17 cellular contexts compared by ENCODE assay signal in genomic region chr3:53750253-53751210, GRCh38.
DNase-seq lines count a peak whose midpoint lies in the region; ATAC-seq, FAIRE-seq and TF ChIP-seq lines count a peak whose summit lies in the region.
"Had no signal": no experiment of that assay in that cellular context is flagged by ENCODE, and none has a peak within 500 bp of the region (broad histone marks: within the 10 kb centered on the region; RNA-seq: fewer than 3 reads in every experiment).

No MANE protein-coding gene starts in this region.

- no peak overlapping the region for H3K14ac ChIP-seq in mesenchymal stem cell (ENCODE audit: low read length in 2 of 2)

- no peak overlapping the region for H4K8ac ChIP-seq in mesenchymal stem cell (ENCODE audit: low read length)

- H2AK5ac ChIP-seq in mesenchymal stem cell (ENCODE audit: low read length, severe bottlenecking): no peak overlapping the region

- DNase-seq in left ventricle myocardium superior: peak; percentile 48
- DNase-seq in urothelium cell line (ENCODE audit: low spot score): no peak
- no peak for DNase-seq in NCI-H1436 (lab: John Stamatoyannopoulos, UW)
- no peak for DNase-seq in mesenchymal stem cell
- DNase-seq in mucosa of descending colon: no peak
- DNase-seq: foreskin melanocyte; GM23248; immature natural killer cell; NCI-H187; NCI-H69; ovary; RPMI8226; stimulated activated CD4-positive, alpha-beta T cell treated with anti-CD3 and anti-CD28 coated beads, Interleukin-12 subunit alpha, Interleukin-12 subunit beta, amount 100 ng/mL, for 4 hours had no signal

- H3K27ac ChIP-seq in BLaER1 treated with 17β-estradiol and CSF1 and Interleukin-3, amounts not matched to agents 10 nM and 100 nM: peak overlapping the region in 5 of 11 experiments; percentile 79 to 90 (median 89); a peak in 10 of 22 replicates
- H3K27ac ChIP-seq in OCI-LY3 (ENCODE audit: low read length): peak overlapping the region; percentile 93
- no peak overlapping the region for H3K27ac ChIP-seq in mesenchymal stem cell (ENCODE audit: low read length, poor library complexity, severe bottlenecking)
- H3K27ac ChIP-seq: GM23248, ovary, thoracic aorta had no signal

- H2AFZ ChIP-seq in OCI-LY3 (ENCODE audit: low read depth, low read length) (0 out of 2 replicates have a peak overlapping the region, but pooled peaks have one; percentile 0), mesenchymal stem cell (ENCODE audit: low read depth, low read length) (no peak overlapping the region)
- H2AFZ ChIP-seq: GM23248 had no signal

- no peak overlapping the region for H2BK120ac ChIP-seq in mesenchymal stem cell (ENCODE audit: low read depth, low read length)

- no peak overlapping the region for H3K4me3 ChIP-seq in BLaER1 treated with 17β-estradiol and CSF1 and Interleukin-3, amounts not matched to agents 10 nM and 100 nM
- H3K4me3 ChIP-seq in OCI-LY3 (ENCODE audit: low read length) (peak overlapping the region; percentile 61), mesenchymal stem cell (ENCODE audit: insufficient read depth in 1 of 2, low read depth in 1 of 2, low read length in 2 of 2) (no peak overlapping the region), mucosa of descending colon (no peak overlapping the region)
- H3K4me3 ChIP-seq: GM23248, ovary, thoracic aorta had no signal

- H4K91ac ChIP-seq in mesenchymal stem cell (ENCODE audit: low read length): no peak overlapping the region

- no peak for FAIRE-seq in urothelium cell line (lab: Jason Lieb, UNC)

- no peak overlapping the region for H3K18ac ChIP-seq in mesenchymal stem cell (ENCODE audit: low read depth in 1 of 2, low read length in 2 of 2)

- H3K79me1 ChIP-seq in mesenchymal stem cell (replicated peaks; ENCODE audit: low read length, poor library complexity, severe bottlenecking): no peaks in the 10 kb centered on the region

- no peak overlapping the region for H3K4ac ChIP-seq in mesenchymal stem cell (ENCODE audit: low read depth in 1 of 2, low read length in 2 of 2)

- H3K4me1 ChIP-seq in BLaER1 treated with 17β-estradiol and CSF1 and Interleukin-3, amounts not matched to agents 10 nM and 100 nM: peaks cover 11 to 74% (median 29%) of the 10 kb centered on the region in 10 experiments
- H3K4me1 ChIP-seq in OCI-LY3 (ENCODE audit: low read length) (peaks cover 73% of the 10 kb centered on the region), mesenchymal stem cell (ENCODE audit: control insufficient read depth, insufficient read depth, low read depth, low read length) (no peaks in the 10 kb centered on the region), mucosa of descending colon (ENCODE audit: low read depth) (no peaks in the 10 kb centered on the region)

- intact Hi-C loops in left ventricle myocardium superior (cut with micrococcal nuclease) (no loop called here), mucosa of descending colon (cut with DNase I, micrococcal nuclease) (no loop called here)

- no peak for TF ChIP-seq CTCF in OCI-LY3 (IDR thresholded peaks at IDR 0.05; ENCODE audit: low read depth, low read length)
- no peak for TF ChIP-seq CTCF in mucosa of descending colon (IDR thresholded peaks at IDR 0.05)

- no peaks in the 10 kb centered on the region for H4K20me1 ChIP-seq in BLaER1 treated with 17β-estradiol and CSF1 and Interleukin-3, amounts not matched to agents 10 nM and 100 nM
- no peaks in the 10 kb centered on the region for H4K20me1 ChIP-seq in OCI-LY3 (ENCODE audit: insufficient read depth, low read length)

- H3K79me2 ChIP-seq in OCI-LY3 (ENCODE audit: low read length): no peaks in the 10 kb centered on the region

- ATAC-seq in GM18498 (IDR thresholded peaks at IDR 0.05; ENCODE audit: unreplicated experiment) (peak; percentile 37), left ventricle myocardium superior (peak; percentile 84), mucosa of descending colon (no peak)

- H3K27me3 ChIP-seq in BLaER1 treated with 17β-estradiol and CSF1 and Interleukin-3, amounts not matched to agents 10 nM and 100 nM: no peaks in the 10 kb centered on the region
- H3K27me3 ChIP-seq in OCI-LY3 (ENCODE audit: low read depth, low read length) (no peaks in the 10 kb centered on the region), mesenchymal stem cell (ENCODE audit: control insufficient read depth in 1 of 2, insufficient read depth in 1 of 2, low read length in 2 of 2) (peaks cover 5 to 44% of the 10 kb centered on the region in 2 experiments)
- H3K27me3 ChIP-seq: ovary had no signal

- no peaks in the 10 kb centered on the region for H3K36me3 ChIP-seq in BLaER1 treated with 17β-estradiol and CSF1 and Interleukin-3, amounts not matched to agents 10 nM and 100 nM
- no peaks in the 10 kb centered on the region for H3K36me3 ChIP-seq in OCI-LY3 (replicated peaks; ENCODE audit: low read depth, low read length)
- H3K36me3 ChIP-seq in mesenchymal stem cell (ENCODE audit: control insufficient read depth in 1 of 2, insufficient read depth in 2 of 2, low read depth in 1 of 2, low read length in 2 of 2): no peaks in the 10 kb centered on the region
- no peaks in the 10 kb centered on the region for H3K36me3 ChIP-seq in mucosa of descending colon (ENCODE audit: low read depth)
- H3K36me3 ChIP-seq: ovary, thoracic aorta had no signal

- H3K23ac ChIP-seq in mesenchymal stem cell (ENCODE audit: low read length in 2 of 2): no peak overlapping the region

- no peak overlapping the region for H2BK12ac ChIP-seq in mesenchymal stem cell (ENCODE audit: low read length in 2 of 2)

- peaks cover 0 to 8% (median 0%) of the 10 kb centered on the region in 11 experiments; a peak in 3 of 22 replicates for H3K9me3 ChIP-seq in BLaER1 treated with 17β-estradiol and CSF1 and Interleukin-3, amounts not matched to agents 10 nM and 100 nM (replicated peaks in 1 of 11)
- H3K9me3 ChIP-seq in OCI-LY3 (ENCODE audit: insufficient read depth, low read length) (no peaks in the 10 kb centered on the region), mesenchymal stem cell (ENCODE audit: control insufficient read depth, low read length) (peaks cover 2% of the 10 kb centered on the region), mucosa of descending colon (no peaks in the 10 kb centered on the region)
- H3K9me3 ChIP-seq: ovary, thoracic aorta had no signal

- 83% methylated on average over 17 of the region's 17 CpGs for WGBS in mesenchymal stem cell

- H3K4me2 ChIP-seq in BLaER1 treated with 17β-estradiol and CSF1 and Interleukin-3, amounts not matched to agents 10 nM and 100 nM: peak overlapping the region; percentile 52 to 89 (median 65)
- H3K4me2 ChIP-seq in OCI-LY3 (ENCODE audit: low read length) (peak overlapping the region; percentile 77), mesenchymal stem cell (ENCODE audit: low read length, poor library complexity, severe bottlenecking) (no peak overlapping the region)

- no peak overlapping the region for H2BK15ac ChIP-seq in mesenchymal stem cell (ENCODE audit: low read depth, poor library complexity, severe bottlenecking)

- H3K9ac ChIP-seq in BLaER1 treated with 17β-estradiol and CSF1 and Interleukin-3, amounts not matched to agents 10 nM and 100 nM: peak overlapping the region in 3 of 11 experiments; percentile 71 to 73 (median 72); a peak in 4 of 22 replicates
- H3K9ac ChIP-seq in OCI-LY3 (ENCODE audit: low read length) (peak overlapping the region; percentile 80), mesenchymal stem cell (ENCODE audit: low read length) (no peak overlapping the region)
- H3K9ac ChIP-seq: GM23248 had no signal

- no peak overlapping the region for H2BK5ac ChIP-seq in mesenchymal stem cell (ENCODE audit: low read depth, low read length, poor library complexity, severe bottlenecking)
